In the genomic region with DNA sequence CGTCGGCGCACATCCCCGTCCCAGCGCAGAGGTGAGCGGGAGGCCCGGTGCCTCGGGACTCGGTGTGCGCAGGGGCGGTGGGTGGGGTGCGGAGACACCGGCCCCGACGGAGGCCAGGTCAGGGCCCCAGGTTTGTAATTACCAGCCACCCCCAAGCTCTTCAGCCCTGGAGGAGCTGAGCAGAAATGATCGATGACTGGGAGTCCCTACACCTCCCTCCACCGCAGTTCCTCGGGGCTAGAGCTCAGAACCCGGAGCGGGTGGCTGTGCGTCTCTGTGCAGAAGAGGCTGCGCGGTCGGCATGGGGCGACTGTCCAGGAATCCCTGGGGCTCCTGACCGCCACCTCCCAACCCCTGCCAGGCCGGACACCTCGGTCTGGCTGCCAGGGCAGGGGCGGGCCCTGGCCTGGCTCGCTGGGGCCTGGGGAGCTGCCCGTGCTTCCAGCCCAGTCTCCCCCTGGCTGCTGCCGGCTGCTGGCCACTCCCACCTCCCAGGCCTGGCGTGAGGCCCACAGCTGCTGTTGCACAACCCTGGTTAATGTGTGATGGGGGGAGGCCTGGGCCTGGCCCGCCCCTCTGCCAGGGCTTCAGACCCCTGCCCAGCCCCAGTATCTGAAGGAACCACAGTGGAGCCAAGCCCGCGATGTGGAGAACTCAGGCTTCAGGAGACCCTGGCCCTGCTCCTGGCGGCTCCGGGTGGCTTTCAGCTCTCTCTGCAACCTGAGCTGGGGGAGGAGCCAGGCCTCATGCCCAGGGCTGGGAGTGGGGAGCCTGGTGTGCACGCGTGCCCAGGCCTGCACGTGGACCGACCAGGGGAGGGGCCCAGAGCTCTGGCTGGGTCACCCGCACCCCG, we compare ENCODE assay signal across 1 cellular context.
A peak's percentile ranks its signal among the peaks of the same experiment; 100 is the strongest.
TF ChIP-seq lines count a peak whose summit lies in the region.

No MANE protein-coding gene starts in this region.

TF ChIP-seq in HEK293, 187 proteins besides CTCF, POLR2A, EP300 and RAD21 (continued from another document and continues in another):
- TF ChIP-seq, protein P1, sequence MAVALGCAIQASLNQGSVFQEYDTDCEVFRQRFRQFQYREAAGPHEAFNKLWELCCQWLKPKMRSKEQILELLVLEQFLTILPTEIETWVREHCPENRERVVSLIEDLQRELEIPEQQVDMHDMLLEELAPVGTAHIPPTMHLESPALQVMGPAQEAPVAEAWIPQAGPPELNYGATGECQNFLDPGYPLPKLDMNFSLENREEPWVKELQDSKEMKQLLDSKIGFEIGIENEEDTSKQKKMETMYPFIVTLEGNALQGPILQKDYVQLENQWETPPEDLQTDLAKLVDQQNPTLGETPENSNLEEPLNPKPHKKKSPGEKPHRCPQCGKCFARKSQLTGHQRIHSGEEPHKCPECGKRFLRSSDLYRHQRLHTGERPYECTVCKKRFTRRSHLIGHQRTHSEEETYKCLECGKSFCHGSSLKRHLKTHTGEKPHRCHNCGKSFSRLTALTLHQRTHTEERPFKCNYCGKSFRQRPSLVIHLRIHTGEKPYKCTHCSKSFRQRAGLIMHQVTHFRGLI (tag by site-specific recombination; IDR thresholded peaks at IDR 0.05) = no peak
- peak; percentile 85 for TF ChIP-seq GLIS2 (tag by site-specific recombination; IDR thresholded peaks at IDR 0.05)
- TF ChIP-seq ZFHX2 (tag by site-specific recombination; conservative IDR thresholded peaks at IDR 0.05) = no peak; the same call in 1 of the 2 replicates
- TF ChIP-seq ZBTB20 (tag by site-specific recombination; IDR thresholded peaks at IDR 0.05) = peak; percentile 92
- no peak for TF ChIP-seq ZNF23 (tag by site-specific recombination; IDR thresholded peaks at IDR 0.05; ENCODE audit: borderline replicate concordance)
- TF ChIP-seq ZNF132 (tag by site-specific recombination; IDR thresholded peaks at IDR 0.05; ENCODE audit: borderline replicate concordance) = no peak
- TF ChIP-seq ZNF518A (tag by site-specific recombination; conservative IDR thresholded peaks at IDR 0.05; ENCODE audit: low read depth) = no peak
- no peak for TF ChIP-seq ZNF792 (tag by site-specific recombination; IDR thresholded peaks at IDR 0.05)
- no peak for TF ChIP-seq ZNF701 (tag by site-specific recombination; IDR thresholded peaks at IDR 0.05)
- no peak for TF ChIP-seq ZNF513 (tag by site-specific recombination; IDR thresholded peaks at IDR 0.05)
- TF ChIP-seq ZNF658 (tag by site-specific recombination; IDR thresholded peaks at IDR 0.05) = no peak
- TF ChIP-seq ZNF426 (tag by site-specific recombination; IDR thresholded peaks at IDR 0.05) = no peak
- no peak for TF ChIP-seq ZNF558 (tag by site-specific recombination; IDR thresholded peaks at IDR 0.05)
- no peak for TF ChIP-seq ZNF121 (tag by site-specific recombination; IDR thresholded peaks at IDR 0.05)
- TF ChIP-seq ZNF280C (tag by site-specific recombination; IDR thresholded peaks at IDR 0.05) = no peak
- no peak for TF ChIP-seq ZNF664 (tag by site-specific recombination; IDR thresholded peaks at IDR 0.05)
- no peak for TF ChIP-seq ZNF560 (tag by site-specific recombination; IDR thresholded peaks at IDR 0.05; ENCODE audit: borderline replicate concordance)
- no peak for TF ChIP-seq ZNF311 (tag by site-specific recombination; IDR thresholded peaks at IDR 0.05; ENCODE audit: borderline replicate concordance)
- no peak for TF ChIP-seq ZNF623 (tag by site-specific recombination; IDR thresholded peaks at IDR 0.05)
- no peak for TF ChIP-seq ZNF48 (tag by site-specific recombination; IDR thresholded peaks at IDR 0.05)
- no peak for TF ChIP-seq SCRT1 (tag by site-specific recombination; IDR thresholded peaks at IDR 0.05; ENCODE audit: borderline replicate concordance)
- no peak for TF ChIP-seq ZNF26 (tag by site-specific recombination; IDR thresholded peaks at IDR 0.05)
- TF ChIP-seq ZNF24 (tag by site-specific recombination; IDR thresholded peaks at IDR 0.05) = no peak
- no peak for TF ChIP-seq ZNF248 (tag by site-specific recombination; IDR thresholded peaks at IDR 0.05)
- TF ChIP-seq ZNF707 (tag by site-specific recombination; IDR thresholded peaks at IDR 0.05) = no peak
- TF ChIP-seq ZNF837 (tag by site-specific recombination; IDR thresholded peaks at IDR 0.05) = no peak
- TF ChIP-seq HOXC10 (CRISPR knock-in tag; IDR thresholded peaks at IDR 0.05) = no peak
- TF ChIP-seq ZNF610 (tag by site-specific recombination; IDR thresholded peaks at IDR 0.05; ENCODE audit: borderline replicate concordance) = no peak
- TF ChIP-seq ZNF473 (tag by site-specific recombination; IDR thresholded peaks at IDR 0.05) = no peak
- TF ChIP-seq ZNF324 (tag by site-specific recombination; IDR thresholded peaks at IDR 0.05) = no peak
- TF ChIP-seq ZNF211 (tag by site-specific recombination; IDR thresholded peaks at IDR 0.05; ENCODE audit: low read depth) = no peak
- no peak for TF ChIP-seq ZNF10 (tag by site-specific recombination; IDR thresholded peaks at IDR 0.05)
- no peak for TF ChIP-seq HOXA7 (CRISPR knock-in tag; IDR thresholded peaks at IDR 0.05; ENCODE audit: borderline replicate concordance)
- TF ChIP-seq, protein P2, sequence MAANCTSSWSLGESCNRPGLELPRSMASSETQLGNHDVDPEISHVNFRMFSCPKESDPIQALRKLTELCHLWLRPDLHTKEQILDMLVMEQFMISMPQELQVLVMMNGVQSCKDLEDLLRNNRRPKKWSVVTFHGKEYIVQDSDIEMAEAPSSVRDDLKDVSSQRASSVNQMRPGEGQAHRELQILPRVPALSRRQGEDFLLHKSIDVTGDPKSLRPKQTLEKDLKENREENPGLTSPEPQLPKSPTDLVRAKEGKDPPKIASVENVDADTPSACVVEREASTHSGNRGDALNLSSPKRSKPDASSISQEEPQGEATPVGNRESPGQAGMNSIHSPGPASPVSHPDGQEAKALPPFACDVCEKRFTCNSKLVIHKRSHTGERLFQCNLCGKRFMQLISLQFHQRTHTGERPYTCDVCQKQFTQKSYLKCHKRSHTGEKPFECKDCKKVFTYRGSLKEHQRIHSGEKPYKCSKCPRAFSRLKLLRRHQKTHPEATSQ (tag by site-specific recombination; IDR thresholded peaks at IDR 0.05) = no peak
- TF ChIP-seq ZNF423 (tag by site-specific recombination; IDR thresholded peaks at IDR 0.05) = no peak
- TF ChIP-seq ZNF112 (tag by site-specific recombination; IDR thresholded peaks at IDR 0.05) = no peak
- TF ChIP-seq ZNF354C (tag by site-specific recombination; IDR thresholded peaks at IDR 0.05; ENCODE audit: borderline replicate concordance, low read depth) = no peak
- peak; percentile 67; the same call in 1 of the 2 replicates for TF ChIP-seq HIC1 (tag by site-specific recombination; IDR thresholded peaks at IDR 0.05)
- no peak for TF ChIP-seq ZNF529 (tag by site-specific recombination; IDR thresholded peaks at IDR 0.05; ENCODE audit: insufficient replicate concordance)
- no peak for TF ChIP-seq ZNF404 (tag by site-specific recombination; IDR thresholded peaks at IDR 0.05)
- TF ChIP-seq ZIC2 (tag by site-specific recombination; IDR thresholded peaks at IDR 0.05) = peak; percentile 71
- TF ChIP-seq ZNF692 (tag by site-specific recombination; IDR thresholded peaks at IDR 0.05) = no peak
- no peak for TF ChIP-seq ZNF747 (tag by site-specific recombination; IDR thresholded peaks at IDR 0.05)
- TF ChIP-seq ZNF19 (tag by site-specific recombination; IDR thresholded peaks at IDR 0.05; ENCODE audit: low read depth) = no peak
- TF ChIP-seq ZNF549 (tag by site-specific recombination; IDR thresholded peaks at IDR 0.05) = no peak
- TF ChIP-seq ZNF596 (tag by site-specific recombination; IDR thresholded peaks at IDR 0.05) = no peak
